Comparison of ENCODE assay signal across 29 cellular contexts in the genomic region with DNA sequence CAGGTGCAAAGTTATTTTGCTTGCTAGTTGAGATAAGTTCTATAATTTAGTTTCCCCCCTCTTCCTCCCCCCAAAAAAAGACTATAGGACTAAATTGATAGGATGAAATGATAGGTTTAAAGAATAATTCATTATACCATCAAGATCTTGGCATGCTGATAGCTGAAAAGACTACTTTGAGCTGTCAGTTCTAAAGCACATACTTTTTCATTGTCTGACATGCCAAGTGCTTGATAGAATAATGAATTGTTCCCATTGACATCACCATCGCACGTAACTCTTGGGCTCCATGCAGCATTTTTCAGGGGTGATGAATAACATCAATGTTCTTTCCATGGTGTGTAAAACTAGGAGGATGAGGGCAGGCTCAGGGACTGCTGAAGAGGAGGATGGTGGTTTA. TPM values are rescaled to one million over a fixed set of nuclear protein-coding genes. Genes with fewer than 3 reads are reported as not detected.
"Had no signal": no experiment of that assay in that cellular context is flagged by ENCODE, and none has a peak within 500 bp of the region (broad histone marks: within the 10 kb centered on the region; RNA-seq: fewer than 3 reads in every experiment).

No MANE protein-coding gene starts in this region.

- H3K4me3 ChIP-seq: stomach, suprapubic skin, testis, thoracic aorta, thyroid gland, tibial artery, tibial nerve, transverse colon, upper lobe of left lung, upper lobe of right lung, uterus, vagina had no signal

- H3K27ac ChIP-seq: stomach, suprapubic skin, testis, thoracic aorta, thyroid gland, tibial artery, tibial nerve, transverse colon, upper lobe of left lung, upper lobe of right lung, uterus, vagina had no signal

- H3K4me1 ChIP-seq: stomach, suprapubic skin, testis, thyroid gland, tibial artery, tibial nerve, transverse colon, upper lobe of left lung, upper lobe of right lung, uterus, vagina had no signal

- H3K36me3 ChIP-seq: stomach, suprapubic skin, thoracic aorta, thyroid gland, tibial artery, tibial nerve, transverse colon, upper lobe of left lung, upper lobe of right lung, uterus, vagina had no signal

- ATAC-seq: stimulated activated effector memory CD8-positive, alpha-beta T cell treated with anti-CD3 and anti-CD28 coated beads, Interleukin-12 subunit alpha, Interleukin-12 subunit beta, amount 100 ng/mL, for 72 hours; stimulated activated memory B cell treated with anti-CD40 and anti-IgM and Interleukin-4, amounts not matched to agents 10 μg/mL and 1 μg/mL and 100 μg/mL, for 72 hours; stimulated activated naive B cell treated with anti-CD40 and anti-IgM and Interleukin-4, amounts not matched to agents 10 μg/mL and 1 μg/mL and 100 μg/mL, for 72 hours; stimulated activated naive CD8-positive, alpha-beta T cell treated with anti-CD3 and anti-CD28 coated beads, Interleukin-15, amount 100 ng/mL, for 72 hours; stimulated activated naive CD8-positive, alpha-beta T cell treated with anti-CD3 and anti-CD28 coated beads, Interleukin-15, Interleukin-2, amounts not matched to agents 100 U/mL and 50 U/mL, for 24 hours; upper lobe of right lung had no signal

- DNase-seq: stimulated activated CD4-positive, alpha-beta T cell treated with anti-CD3 and anti-CD28 coated beads, Interleukin-2, amount 100 ng/mL, for 48 hours; stimulated activated CD4-positive, alpha-beta T cell treated with anti-CD3 and anti-CD28 coated beads, Interleukin-4, amount 100 ng/mL, for 1 hour; stimulated activated CD4-positive, alpha-beta T cell treated with anti-CD3 and anti-CD28 coated beads, Interleukin-4, amount 100 ng/mL, for 24 hours; stimulated activated CD4-positive, alpha-beta T cell treated with anti-CD3 and anti-CD28 coated beads, Interleukin-4, amount 100 ng/mL, for 4 hours; stimulated activated CD8-positive, alpha-beta memory T cell treated with anti-CD3 and anti-CD28 coated beads, Interleukin-4, amount 100 ng/mL, for 48 hours; stimulated activated naive B cell treated with anti-CD40 and anti-IgM and Interleukin-4, amounts not matched to agents 10 μg/mL and 1 μg/mL and 100 μg/mL, for 72 hours; stimulated activated naive CD4-positive, alpha-beta T cell; stimulated activated naive CD4-positive, alpha-beta T cell treated with Interleukin-2 at 50 U/mL for 16 hours; stimulated activated naive CD8-positive, alpha-beta T cell treated with anti-CD3 and anti-CD28 coated beads, Interleukin-15, amount 100 ng/mL, for 72 hours; stimulated activated naive CD8-positive, alpha-beta T cell treated with anti-CD3 and anti-CD28 coated beads, Interleukin-15, Interleukin-2, amounts not matched to agents 100 U/mL and 50 U/mL, for 24 hours; stomach; substantia nigra; testis; thyroid gland; tibial artery; transverse colon; trophoblast cell; upper lobe of left lung; upper lobe of right lung; uterus had no signal

- H3K27me3 ChIP-seq: suprapubic skin, testis, thyroid gland, tibial nerve, upper lobe of left lung, upper lobe of right lung, uterus, vagina had no signal

- H3K9me3 ChIP-seq: stomach, suprapubic skin, testis, thoracic aorta, thyroid gland, tibial artery, tibial nerve, transverse colon, upper lobe of left lung, upper lobe of right lung, uterus, vagina had no signal

RNA-seq across cellular contexts. Expression of a gene that starts 32.3 kb away (rescaled TPM):
- total RNA-seq: subcutaneous adipose tissue, suprapubic skin, thoracic aorta, thyroid gland, tibial nerve, transverse colon, upper lobe of right lung, ureter, urinary bladder had no signal
